ENCODE assay signal across 7 cellular contexts in the genomic region with DNA sequence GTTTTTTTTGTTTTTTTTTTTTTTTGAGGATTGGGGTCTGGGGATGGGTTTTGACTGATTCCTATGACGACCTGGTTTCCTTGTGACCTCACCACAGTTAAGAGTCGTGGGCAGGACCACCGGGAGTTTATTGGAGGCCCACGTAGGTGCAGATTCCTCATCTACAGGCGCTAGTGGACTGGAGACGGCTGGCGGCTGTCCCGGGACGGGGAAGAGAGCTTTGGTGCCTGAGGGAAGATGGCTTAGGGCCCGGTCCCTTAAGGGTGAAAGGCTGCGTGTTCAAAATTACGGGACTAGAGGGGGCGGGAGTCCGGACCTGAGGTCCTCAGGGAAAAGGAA. TPM values are rescaled to one million over a fixed set of nuclear protein-coding genes. Genes with fewer than 3 reads are reported as not detected.
DNase-seq lines count a peak whose midpoint lies in the region; TF ChIP-seq lines count a peak whose summit lies in the region.

No MANE protein-coding gene starts in this region.

- TF ChIP-seq CTCF in adrenal gland (IDR thresholded peaks at IDR 0.05) (no peak), testis (IDR thresholded peaks at IDR 0.05) (no peak)

- H3K4me3 ChIP-seq in adrenal gland = peak overlapping the region in 1 of 4 donors; percentile 31
- H3K4me3 ChIP-seq in iPS-18c (ENCODE audit: insufficient read depth, low read depth, low read length) = peak overlapping the region; percentile 97
- H3K4me3 ChIP-seq in testis = peak overlapping the region; percentile 69 to 74

- intact Hi-C loops in adrenal gland (cut with DNase I) = no loop called here
- intact Hi-C loops in testis (cut with DNase I; ENCODE audit: low total_unique reads) = no loop called here

- no peak for TF ChIP-seq POLR2A in adrenal gland (IDR thresholded peaks at IDR 0.05)
- no peak for TF ChIP-seq POLR2A in testis (IDR thresholded peaks at IDR 0.05)

- H3K27ac ChIP-seq in adrenal gland = peak overlapping the region in 4 of 5 donors; percentile 50 to 89 (median 66)
- H3K27ac ChIP-seq in testis = peak overlapping the region; percentile 79 to 94

- H3K9me3 ChIP-seq in adrenal gland (replicated peaks in 1 of 3) = no peaks in the 10 kb centered on the region
- H3K9me3 ChIP-seq in iPS-18c (ENCODE audit: control insufficient read depth, insufficient read depth, low read length) = no peaks in the 10 kb centered on the region
- no peaks in the 10 kb centered on the region for H3K9me3 ChIP-seq in testis

- H3K4me1 ChIP-seq in adrenal gland (replicated peaks in 1 of 2) (peaks cover 8 to 10% of the 10 kb centered on the region in 2 donors), testis (peaks cover 14% of the 10 kb centered on the region)

- H3K27me3 ChIP-seq in adrenal gland (no peaks in the 10 kb centered on the region), testis (no peaks in the 10 kb centered on the region)

- CTCF ChIA-PET in HEK293T (lab: Yijun Ruan, JAX) = interaction anchor here (0.9 kb wide), 1 partner anchor 32 kb away, joined by 3 read pairs; no protein-coding TSS in a partner anchor

- POLR2A ChIA-PET in HEK293T (lab: Yijun Ruan, JAX) = interaction anchor here (1.0 to 1.7 kb wide), 3 partner anchors 13 to 133 kb away, joined by 3 to 4 read pairs (median 4); a partner anchor contains a TSS

- DNase-seq in HEK293T (ENCODE audit: extremely low spot score) = peak; percentile 44
- peak; percentile 49 to 61 (median 52) for DNase-seq in adrenal gland
- no peak for DNase-seq in testis
- DNase-seq in AML-193 (lab: John Stamatoyannopoulos, UW) = no peak
- DNase-seq in COLO668 (lab: John Stamatoyannopoulos, UW; ENCODE audit: unreplicated experiment) = no peak
- no peak for DNase-seq in SKM-1 (lab: John Stamatoyannopoulos, UW; ENCODE audit: unreplicated experiment)

- H3K36me3 ChIP-seq in adrenal gland (replicated peaks in 1 of 2) (peaks cover 0 to 10% of the 10 kb centered on the region in 2 donors), testis (ENCODE audit: low read depth, missing control alignments) (no peaks in the 10 kb centered on the region)

- WGBS in adrenal gland, 4 donors = 1 to 2% (median 1%) methylated on average over 11 to 14 of the region's 14 CpGs
- WGBS in testis, 2 donors = 0% methylated on average over 14 of the region's 14 CpGs

TF ChIP-seq in HEK293T, 16 proteins besides CTCF, POLR2A, EP300 and RAD21:
- TF ChIP-seq SP1 (IDR thresholded peaks at IDR 0.05) (no peak), L3MBTL2 (conservative IDR thresholded peaks at IDR 0.05) (no peak), BHLHE40 (IDR thresholded peaks at IDR 0.05; ENCODE audit: borderline replicate concordance) (no peak), CTBP1 (IDR thresholded peaks at IDR 0.05; ENCODE audit: borderline replicate concordance) (peak; percentile 22; the same call in 1 of the 2 replicates), LEF1 (IDR thresholded peaks at IDR 0.05; ENCODE audit: borderline replicate concordance) (no peak), ARNT (IDR thresholded peaks at IDR 0.05) (no peak), SUZ12 (IDR thresholded peaks at IDR 0.05) (no peak), ELF4 (IDR thresholded peaks at IDR 0.05) (no peak)

RNA-seq across cellular contexts. Expression of a gene that starts 0.7 kb away (rescaled TPM):
- total RNA-seq in adrenal gland = 10 to 100 TPM; 17.3 to 42.8 (median 27.4) TPM
- 10 to 100 TPM; 11.3 to 31.1 (median 28.7) TPM for polyA plus RNA-seq in adrenal gland
- 10 to 100 TPM; 12.6 to 20.8 TPM for total RNA-seq in testis
- polyA plus RNA-seq in testis (ENCODE audit: insufficient read depth, low read depth, low replicate concordance) = 29.6 TPM

RNA-seq across cellular contexts. Expression of a gene that starts 0.8 kb away (rescaled TPM):
- total RNA-seq in adrenal gland (under 1 TPM in 3 of 8 donors, not detected in 5; 0.28 to 0.50 (median 0.42) TPM), testis (100 to 1,000 TPM; 145 to 190 TPM)
- polyA plus RNA-seq in adrenal gland (under 1 TPM in 2 of 3 donors, not detected in 1; 0.44 to 0.56 TPM), testis (ENCODE audit: insufficient read depth, low read depth, low replicate concordance) (487 TPM)

RNA-seq across cellular contexts. Expression of a gene that starts 25.2 kb away (rescaled TPM):
- under 1 TPM in 2 of 8 donors, not detected in 6; 0.74 to 0.97 TPM for total RNA-seq in adrenal gland
- not detected for polyA plus RNA-seq in adrenal gland
- total RNA-seq in testis = 100 to 1,000 TPM in 1 of 2 donors, 10 to 100 TPM in 1; 72.8 to 102 TPM
- polyA plus RNA-seq in testis (ENCODE audit: insufficient read depth, low read depth, low replicate concordance) = 121 TPM

RNA-seq across cellular contexts. Expression of a gene that starts 27.7 kb away (rescaled TPM):
- total RNA-seq in adrenal gland = 10 to 100 TPM; 10.4 to 26.1 (median 19.0) TPM
- polyA plus RNA-seq in adrenal gland = 10 to 100 TPM in 1 of 3 donors, 1 to 10 TPM in 2; 5.4 to 27.1 (median 8.9) TPM
- 10 to 100 TPM; 12.6 to 16.2 TPM for total RNA-seq in testis
- 23.2 TPM for polyA plus RNA-seq in testis (ENCODE audit: insufficient read depth, low read depth, low replicate concordance)

RNA-seq across cellular contexts. Expression of a gene that starts 37.9 kb away (rescaled TPM):
- total RNA-seq in adrenal gland = 1 to 10 TPM in 3 of 8 donors, under 1 TPM in 4, not detected in 1; 0.25 to 1.7 (median 0.72) TPM
- polyA plus RNA-seq in adrenal gland = 1 to 10 TPM; 1.1 to 3.5 (median 2.6) TPM
- 10 to 100 TPM; 47.0 to 51.9 TPM for total RNA-seq in testis
- polyA plus RNA-seq in testis (ENCODE audit: insufficient read depth, low read depth, low replicate concordance) = 311 TPM

Comparison
In these comparisons a context has a peak if more than half of its experiments do, and no peak if none do; other contexts are left out.
1. DNase-seq: peak in HEK293T (single experiment) and adrenal gland (7 of 7); none in testis (single experiment), AML-193 (0 of 2), COLO668 (single experiment) and SKM-1 (single experiment).
2. RNA of a gene that starts 0.8 kb away (total RNA-seq): 145 to 190 TPM in testis; 0.28 to 0.50 TPM in adrenal gland; every median in the first group is over 10 times any median in the second.
3. RNA of a gene that starts 25.2 kb away (total RNA-seq): 72.8 to 102 TPM in testis; 0.74 to 0.97 TPM in adrenal gland; every median in the first group is over 10 times any median in the second.